In the genomic region with DNA sequence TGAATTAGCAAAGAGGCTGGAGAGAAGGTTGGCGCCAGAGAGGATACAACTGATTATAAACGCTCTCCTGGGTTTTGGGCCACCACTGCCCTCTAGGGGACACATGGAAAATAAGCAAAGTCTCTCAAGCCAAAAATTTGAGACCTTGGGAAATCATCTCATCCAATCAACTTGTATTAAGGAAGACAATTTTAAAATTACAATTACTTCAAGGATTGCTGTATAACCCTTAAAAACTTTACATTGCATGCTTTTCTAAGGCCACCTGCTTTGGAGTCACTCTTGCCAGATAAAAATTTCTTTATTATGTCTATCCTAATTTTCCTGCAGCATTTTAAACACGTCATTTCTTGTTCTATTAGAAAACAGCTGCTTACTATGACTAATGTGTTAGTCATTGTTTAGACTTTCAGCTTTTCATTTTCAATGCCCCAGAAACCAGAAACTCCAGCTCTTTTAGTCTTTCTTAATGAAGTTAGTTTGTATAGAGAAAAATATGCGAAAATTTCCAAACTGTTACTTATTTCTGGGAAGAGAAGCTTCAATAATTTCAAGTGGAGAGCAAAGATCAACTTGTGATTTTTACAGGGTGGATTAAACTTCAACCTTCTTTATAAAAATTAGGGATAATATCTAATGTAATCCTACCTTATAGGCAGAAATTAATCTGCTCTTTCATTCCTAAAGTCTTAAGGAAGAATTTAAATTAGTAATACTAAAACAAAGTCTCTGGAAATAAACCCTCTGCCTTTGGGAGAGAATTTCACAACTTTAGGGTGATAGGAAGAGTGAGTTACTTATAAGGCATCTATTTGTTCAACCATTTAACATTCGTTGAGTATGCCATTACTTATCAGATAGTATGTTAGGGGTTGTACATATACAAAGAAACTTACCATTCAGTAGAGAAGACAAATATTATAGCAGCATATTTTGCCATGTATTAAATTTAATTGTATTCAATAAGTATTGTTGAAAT, we compare ENCODE assay signal across 8 cellular contexts. TPM values are rescaled to one million over a fixed set of nuclear protein-coding genes. Genes with fewer than 3 reads are reported as not detected.
DNase-seq lines count a peak whose midpoint lies in the region; ATAC-seq and TF ChIP-seq lines count a peak whose summit lies in the region.

No MANE protein-coding gene starts in this region.

- H3K4me3 Mint-ChIP-seq in nephron = no peak overlapping the region

- H3K9me3 Mint-ChIP-seq in nephron = no peaks in the 10 kb centered on the region

- H3K27ac Mint-ChIP-seq in nephron = peak overlapping the region; percentile 67 to 82 (median 74)

- H3K36me3 Mint-ChIP-seq in nephron (ENCODE audit: low read depth) = no peaks in the 10 kb centered on the region

- DNase-seq in SHP77 (lab: John Stamatoyannopoulos, UW) = peak; percentile 17 to 24
- DNase-seq in SHP77 treated with DMSO at 0.1 percent for 48 hours (lab: John Stamatoyannopoulos, UW) = no peak
- peak; percentile 65 for DNase-seq in NCI-H774 (lab: John Stamatoyannopoulos, UW)
- DNase-seq in activated T-helper 1 cell treated with Interleukin-2 at 50 U/mL for 16 hours (ENCODE audit: low read depth) = peak; percentile 3
- DNase-seq in fibroblast of the conjunctiva (ENCODE audit: low read depth) = peak; percentile 67
- peak; percentile 70 for DNase-seq in ureter (ENCODE audit: low spot score)

- no peaks in the 10 kb centered on the region for H3K27me3 Mint-ChIP-seq in nephron (ENCODE audit: low read depth)

- peak; percentile 59 for ATAC-seq in HG02981 (IDR thresholded peaks at IDR 0.05; ENCODE audit: unreplicated experiment)

- TF ChIP-seq CTCF in nephron (IDR thresholded peaks at IDR 0.05; ENCODE audit: unreplicated experiment in 3 of 3) = peak; percentile 79 to 89 (median 81)

- H3K4me1 Mint-ChIP-seq in nephron = peaks cover 13% of the 10 kb centered on the region

RNA-seq across cellular contexts. Expression of gene RHOBTB1, which starts 20.6 kb away (rescaled TPM):
- total RNA-seq in ureter = 10.9 TPM
